ENCODE assay signal across 8 cellular contexts in genomic region chr12:3885179-3886094, GRCh38. TPM values are rescaled to one million over a fixed set of nuclear protein-coding genes. Genes with fewer than 3 reads are reported as not detected.
DNase-seq lines count a peak whose midpoint lies in the region; ATAC-seq and TF ChIP-seq lines count a peak whose summit lies in the region.

No MANE protein-coding gene starts in this region.

- TF ChIP-seq CTCF in GM12864 (IDR thresholded peaks at IDR 0.05; ENCODE audit: low read depth, low read length, missing control alignments) (peak; percentile 68), astrocyte of the cerebellum (IDR thresholded peaks at IDR 0.05; ENCODE audit: low read depth, low read length, missing control alignments) (peak; percentile 81)

- no peak overlapping the region for H3K9ac ChIP-seq in skeletal muscle satellite cell (ENCODE audit: low read depth, low read length)

- in situ Hi-C loops in astrocyte of the cerebellum (cut with HindIII; ENCODE audit: low sequenced_read_pairs), result no loop called here

- H3K9me3 ChIP-seq in iPS DF 6.9 (ENCODE audit: control insufficient read depth, insufficient read depth, low read length) (no peaks in the 10 kb centered on the region), skeletal muscle satellite cell (replicated peaks; ENCODE audit: low read length) (no peaks in the 10 kb centered on the region)

- peak overlapping the region; percentile 53 for H3K4me2 ChIP-seq in skeletal muscle satellite cell (ENCODE audit: low read length)

- ATAC-seq in GM21529 (IDR thresholded peaks at IDR 0.05; ENCODE audit: unreplicated experiment), result no peak
- no peak for ATAC-seq in GM21367 (IDR thresholded peaks at IDR 0.05; ENCODE audit: unreplicated experiment)

- WGBS in iPS DF 6.9 (ENCODE audit: insufficient coverage, insufficient read length), result no CpG with 5 or more reads among the region's 9 CpGs

- H3K4me1 ChIP-seq in iPS DF 6.9 (ENCODE audit: control insufficient read depth, insufficient read depth, low read length) (no peaks in the 10 kb centered on the region), skeletal muscle satellite cell (ENCODE audit: control insufficient read depth, insufficient read depth, low read length) (no peaks in the 10 kb centered on the region)

- DNase-seq in Ammon's horn (ENCODE audit: low spot score) (peak; percentile 70), GM12864 (ENCODE audit: low read depth) (no peak), NCI-H82 (lab: John Stamatoyannopoulos, UW) (peak; percentile 58), astrocyte of the cerebellum (ENCODE audit: low read depth) (peak; percentile 18), iPS DF 6.9 (ENCODE audit: low read depth, low spot score) (peak; percentile 20)

- H3K36me3 ChIP-seq in iPS DF 6.9 (ENCODE audit: control insufficient read depth, insufficient read depth, low read length) (no peaks in the 10 kb centered on the region), skeletal muscle satellite cell (ENCODE audit: insufficient read depth, low read length) (no peaks in the 10 kb centered on the region)

- no peak overlapping the region for H3K27ac ChIP-seq in iPS DF 6.9 (ENCODE audit: low read length)

- H3K4me3 ChIP-seq in GM12864 (ENCODE audit: low read depth, low read length) (no peak overlapping the region), astrocyte of the cerebellum (ENCODE audit: low read depth, low read length) (peak overlapping the region; percentile 15), iPS DF 6.9 (ENCODE audit: low read length) (no peak overlapping the region), skeletal muscle satellite cell (ENCODE audit: low read length) (no peak overlapping the region)

- H3K27me3 ChIP-seq in iPS DF 6.9 (ENCODE audit: control insufficient read depth, insufficient read depth, low read length) (no peaks in the 10 kb centered on the region), skeletal muscle satellite cell (ENCODE audit: control insufficient read depth, insufficient read depth, low read length) (peaks cover 42% of the 10 kb centered on the region)

RNA-seq across cellular contexts. Expression of gene PARP11, which starts 12.2 kb away (rescaled TPM):
- 2.8 and 5.3 TPM in 2 replicates for total RNA-seq in skeletal muscle satellite cell (2012; rRNA removed)
